ENCODE assay signal across 9 cellular contexts in genomic region chr2:163348843-163349395, GRCh38.
DNase-seq lines count a peak whose midpoint lies in the region; ATAC-seq and TF ChIP-seq lines count a peak whose summit lies in the region.
"Had no signal": no experiment of that assay in that cellular context is flagged by ENCODE, and none has a peak within 500 bp of the region (broad histone marks: within the 10 kb centered on the region; RNA-seq: fewer than 3 reads in every experiment).

No MANE protein-coding gene starts in this region.

- H3K27me3 ChIP-seq in cardiac muscle cell (no peaks in the 10 kb centered on the region), mesenchymal stem cell (ENCODE audit: control insufficient read depth in 1 of 2, insufficient read depth in 1 of 2, low read length in 2 of 2) (no peaks in the 10 kb centered on the region)

- peak overlapping the region; percentile 92 for H3K9ac ChIP-seq in mesenchymal stem cell (ENCODE audit: low read length)

- peak overlapping the region; percentile 20 for H4K91ac ChIP-seq in mesenchymal stem cell (ENCODE audit: low read length)

- H3K4me1 ChIP-seq in cardiac muscle cell (ENCODE audit: low read depth), result peaks cover 41% of the 10 kb centered on the region
- H3K4me1 ChIP-seq in mesenchymal stem cell (ENCODE audit: control insufficient read depth, insufficient read depth, low read depth, low read length), result no peaks in the 10 kb centered on the region

- H2AFZ ChIP-seq in mesenchymal stem cell (ENCODE audit: low read depth, low read length), result no peak overlapping the region

- H3K4me2 ChIP-seq in mesenchymal stem cell (ENCODE audit: low read length, poor library complexity, severe bottlenecking), result peak overlapping the region; percentile 72

- H3K23ac ChIP-seq in mesenchymal stem cell (ENCODE audit: low read length in 2 of 2), result no peak overlapping the region

- H3K79me1 ChIP-seq in mesenchymal stem cell (replicated peaks; ENCODE audit: low read length, poor library complexity, severe bottlenecking), result no peaks in the 10 kb centered on the region

- no peak overlapping the region for H2AK5ac ChIP-seq in mesenchymal stem cell (ENCODE audit: low read length, severe bottlenecking)

- peak overlapping the region; percentile 69 for H2BK120ac ChIP-seq in mesenchymal stem cell (ENCODE audit: low read depth, low read length)

- H3K4ac ChIP-seq in mesenchymal stem cell (ENCODE audit: low read depth in 1 of 2, low read length in 2 of 2), result peak overlapping the region; percentile 3 to 96

- H3K27ac ChIP-seq in cardiac muscle cell, result peak overlapping the region; percentile 97
- peak overlapping the region; percentile 95 for H3K27ac ChIP-seq in mesenchymal stem cell (ENCODE audit: low read length, poor library complexity, severe bottlenecking)
- H3K27ac ChIP-seq: C4-2B had no signal

- 2% methylated on average over 6 of the region's 9 CpGs for WGBS in mesenchymal stem cell

- H3K14ac ChIP-seq in mesenchymal stem cell (ENCODE audit: low read length in 2 of 2), result no peak overlapping the region

- ATAC-seq in Right ventricle myocardium inferior (no peak), HG03039 (IDR thresholded peaks at IDR 0.05; ENCODE audit: unreplicated experiment) (no peak), HG02610 (IDR thresholded peaks at IDR 0.05; ENCODE audit: unreplicated experiment) (no peak)

- no peak overlapping the region for H2BK15ac ChIP-seq in mesenchymal stem cell (ENCODE audit: low read depth, poor library complexity, severe bottlenecking)

- H3K9me3 ChIP-seq in cardiac muscle cell (ENCODE audit: low read depth) (no peaks in the 10 kb centered on the region), mesenchymal stem cell (ENCODE audit: control insufficient read depth, low read length) (no peaks in the 10 kb centered on the region)

- H4K8ac ChIP-seq in mesenchymal stem cell (ENCODE audit: low read length), result peak overlapping the region; percentile 91

- H3K4me3 ChIP-seq in cardiac muscle cell (no peak overlapping the region), mesenchymal stem cell (ENCODE audit: insufficient read depth in 1 of 2, low read depth in 1 of 2, low read length in 2 of 2) (peak overlapping the region in 1 of 2 experiments; percentile 76)

- peak overlapping the region; percentile 67 for H2BK5ac ChIP-seq in mesenchymal stem cell (ENCODE audit: low read depth, low read length, poor library complexity, severe bottlenecking)

- no peaks in the 10 kb centered on the region for H3K36me3 ChIP-seq in cardiac muscle cell
- no peaks in the 10 kb centered on the region for H3K36me3 ChIP-seq in mesenchymal stem cell (ENCODE audit: control insufficient read depth in 1 of 2, insufficient read depth in 2 of 2, low read depth in 1 of 2, low read length in 2 of 2)

- DNase-seq in cardiac muscle cell (ENCODE audit: low read depth in 1 of 2, low spot score in 1 of 2) (peak; percentile 36 to 84), Right ventricle myocardium inferior (ENCODE audit: missing footprints) (no peak), dedifferentiated amniotic fluid mesenchymal stem cell (ENCODE audit: extremely low spot score) (peak; percentile 38), mesenchymal stem cell (peak; percentile 89), HPDE6-E6E7 (ENCODE audit: extremely low spot score) (no peak)
- no peak for DNase-seq in stimulated activated naive CD4-positive, alpha-beta T cell (lab: John Stamatoyannopoulos, UW)

- TF ChIP-seq CTCF in cardiac muscle cell (IDR thresholded peaks at IDR 0.05; ENCODE audit: low read depth, low read length), result no peak

- peak overlapping the region in 1 of 2 experiments; percentile 20 for H2BK12ac ChIP-seq in mesenchymal stem cell (ENCODE audit: low read length in 2 of 2)

- intact Hi-C loops in Right ventricle myocardium inferior (cut with DNase I), result loop anchor here (5.0 to 10.0 kb wide), 4 partner anchors 123 to 1078 kb away; no protein-coding TSS in a partner anchor

- peak overlapping the region; percentile 78 to 85 for H3K18ac ChIP-seq in mesenchymal stem cell (ENCODE audit: low read depth in 1 of 2, low read length in 2 of 2)

Comparison
In these comparisons a context has a peak if more than half of its experiments do, and no peak if none do; other contexts are left out.
1. DNase-seq: peak in cardiac muscle cell (2 of 2), dedifferentiated amniotic fluid mesenchymal stem cell (single experiment) and mesenchymal stem cell (single experiment); none in Right ventricle myocardium inferior (single experiment), HPDE6-E6E7 (single experiment) and stimulated activated naive CD4-positive, alpha-beta T cell (0 of 6).